Comparison of ENCODE assay signal across 8 cellular contexts in the genomic region with DNA sequence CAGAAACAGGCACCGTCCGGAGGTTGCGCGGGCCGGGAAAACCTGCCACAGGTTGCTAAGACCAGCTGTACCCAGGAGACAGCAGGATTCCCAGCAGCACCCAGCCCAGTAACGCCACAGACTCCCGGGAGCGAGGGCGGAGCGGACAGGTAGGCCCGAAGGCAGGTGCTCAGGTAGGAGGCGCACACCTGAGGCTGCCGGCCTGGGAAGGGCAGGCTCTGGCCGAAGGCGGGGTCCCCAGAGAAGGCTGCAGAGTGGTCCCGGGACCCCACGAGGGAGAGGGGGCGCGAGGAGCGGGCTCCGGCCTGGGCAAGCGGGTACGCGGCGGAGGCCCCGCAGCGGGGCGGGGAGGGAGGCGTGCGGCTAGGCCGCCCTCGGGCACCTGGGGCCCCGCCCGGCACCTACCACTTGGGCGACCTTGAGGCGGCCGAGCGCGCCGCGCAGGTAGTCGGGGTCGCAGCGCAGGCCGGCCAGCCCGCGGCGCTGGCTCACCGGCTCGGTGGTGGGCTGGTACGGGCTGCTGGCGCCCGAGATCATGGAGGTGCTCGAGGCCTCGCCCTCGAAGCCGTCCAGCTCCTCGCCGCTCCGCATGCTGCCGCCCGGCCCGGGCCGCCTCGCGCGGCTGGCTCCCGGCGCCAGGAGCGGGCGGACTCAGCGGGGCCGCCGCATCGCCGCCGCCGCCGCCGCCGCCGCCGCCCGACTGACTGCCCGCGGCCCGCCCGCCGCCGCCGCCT. TPM values are rescaled to one million over a fixed set of nuclear protein-coding genes. Genes with fewer than 3 reads are reported as not detected.
DNase-seq lines count a peak whose midpoint lies in the region; ATAC-seq, FAIRE-seq and TF ChIP-seq lines count a peak whose summit lies in the region.

No MANE protein-coding gene starts in this region.

- peak overlapping the region; percentile 97 for H4K8ac ChIP-seq in H1 (ENCODE audit: extremely low read depth, insufficient read depth, low read length)

- H3K4me3 ChIP-seq in BE2C (ENCODE audit: low read depth, low read length) (peak overlapping the region; percentile 71), H1 (ENCODE audit: extremely low read depth in 1 of 4, insufficient read depth in 2 of 4, low read depth in 3 of 4, low read length in 4 of 4) (peak overlapping the region; percentile 61 to 83 (median 73)), muscle layer of colon (ENCODE audit: low read depth in 1 of 2, low read length in 2 of 2) (peak overlapping the region; percentile 38 to 60), vagina (peak overlapping the region; percentile 62 to 98)

- WGBS in H1 (ENCODE audit: extremely low coverage in 1 of 2, insufficient coverage in 1 of 2, insufficient read length in 1 of 2, insufficient replicate concordance in 2 of 2, low coverage in 1 of 2, low lambda C conversion rate in 2 of 2, missing lambda C conversion rate in 1 of 2), 2 experiments: 3% methylated on average over 32 of the region's 91 CpGs; no CpG with 5 or more reads in 1 of the 2 experiments

- intact Hi-C loops in vagina (cut with DNase I): loop anchor here (5.0 kb wide), 1 partner anchor 219 kb away; no protein-coding TSS in a partner anchor

- no peaks in the 10 kb centered on the region for H3K4me1 ChIP-seq in BE2C
- peaks cover 5 to 17% (median 9%) of the 10 kb centered on the region in 4 experiments for H3K4me1 ChIP-seq in H1 (replicated peaks in 1 of 4; ENCODE audit: control insufficient read depth in 3 of 4, insufficient read depth in 4 of 4, low read length in 3 of 4)
- peaks cover 13% of the 10 kb centered on the region for H3K4me1 ChIP-seq in muscle layer of colon (ENCODE audit: insufficient read depth, low read length)
- peaks cover 26% of the 10 kb centered on the region for H3K4me1 ChIP-seq in vagina

- no peak overlapping the region for H2BK15ac ChIP-seq in H1 (ENCODE audit: low read length)

- no peak overlapping the region for H4K91ac ChIP-seq in H1 (replicated peaks; ENCODE audit: insufficient read length, low read length)

- no peak overlapping the region for H3K4ac ChIP-seq in H1 (replicated peaks; ENCODE audit: insufficient read length, low read depth, low read length)

- no peak for TF ChIP-seq CTCF in BE2C (IDR thresholded peaks at IDR 0.05; ENCODE audit: low read depth, low read length)
- no peak for TF ChIP-seq CTCF in H1 (IDR thresholded peaks at IDR 0.05; ENCODE audit: control extremely low read depth in 1 of 3, insufficient read depth in 1 of 3, low read depth in 1 of 3, low read length in 3 of 3)
- TF ChIP-seq CTCF in vagina (IDR thresholded peaks at IDR 0.05): no peak

- peak overlapping the region; percentile 66 for H4K5ac ChIP-seq in H1 (ENCODE audit: insufficient read length, low read depth, low read length)

- peaks cover 12% of the 10 kb centered on the region; the same call in 1 of the 2 replicates for H3K23me2 ChIP-seq in H1 (ENCODE audit: low read depth, low read length)

- TF ChIP-seq RAD21 in H1 (IDR thresholded peaks at IDR 0.05 in 1 of 2, conservative IDR thresholded peaks at IDR 0.05 in 1 of 2; ENCODE audit: low read depth in 2 of 2, low read length in 2 of 2): no peak

- no peak overlapping the region for H2BK12ac ChIP-seq in H1 (ENCODE audit: low read depth, low read length)

- POLR2A ChIA-PET in H1 (lab: Charles Lee; ENCODE audit: partially characterized antibody): interaction anchor here (0.6 to 3.2 kb wide), 7 partner anchors 12 to 88 kb away, joined by 3 to 11 read pairs (median 5); no protein-coding TSS in a partner anchor

- no peaks in the 10 kb centered on the region for H3K9me3 ChIP-seq in BE2C
- no peaks in the 10 kb centered on the region for H3K9me3 ChIP-seq in T-helper 17 cell (ENCODE audit: control insufficient read depth, low read length, poor library complexity, severe bottlenecking)
- H3K9me3 ChIP-seq in H1 (ENCODE audit: insufficient read depth in 2 of 2, low read depth in 1 of 2, low read length in 1 of 2): no peaks in the 10 kb centered on the region
- H3K9me3 ChIP-seq in muscle layer of colon (ENCODE audit: low read length): no peaks in the 10 kb centered on the region
- no peaks in the 10 kb centered on the region for H3K9me3 ChIP-seq in vagina

- H3K79me1 ChIP-seq in H1 (ENCODE audit: low read depth, low read length): peaks cover 9% of the 10 kb centered on the region

- TF ChIP-seq EP300 in H1 (IDR thresholded peaks at IDR 0.05; ENCODE audit: borderline replicate concordance in 1 of 2, low read depth in 2 of 2, low read length in 2 of 2): no peak

- H3K36me3 ChIP-seq in BE2C (no peaks in the 10 kb centered on the region), H1 (ENCODE audit: control insufficient read depth in 2 of 4, insufficient read depth in 4 of 4, low read length in 3 of 4) (no peaks in the 10 kb centered on the region), muscle layer of colon (ENCODE audit: insufficient read depth, low read length) (no peaks in the 10 kb centered on the region), vagina (no peaks in the 10 kb centered on the region)

- FAIRE-seq in H1 (lab: Jason Lieb, UNC): no peak

- no peak overlapping the region for H3K23ac ChIP-seq in H1 (ENCODE audit: insufficient read length)

- H3K18ac ChIP-seq in H1 (ENCODE audit: extremely low read depth, low read length): peak overlapping the region; percentile 83; the same call in 1 of the 2 replicates

- DNase-seq in BE2C: peak; percentile 14
- peak in 1 of 3 donors; percentile 14 for DNase-seq in T-helper 17 cell
- DNase-seq in H1 (ENCODE audit: low read depth in 1 of 2, low spot score in 2 of 2): peak in 1 of 2 experiments; percentile 79
- no peak for DNase-seq in vagina (ENCODE audit: extremely low spot score in 2 of 2)
- DNase-seq in NCI-H2029 (lab: John Stamatoyannopoulos, UW): no peak

- H3K27me3 ChIP-seq in BE2C (no peaks in the 10 kb centered on the region), H1 (replicated peaks in 1 of 4; ENCODE audit: control insufficient read depth in 3 of 4, extremely low read depth in 1 of 4, insufficient read depth in 3 of 4, low read length in 3 of 4) (peaks cover 0 to 1% (median 0%) of the 10 kb centered on the region in 4 experiments; a peak in 1 of 7 replicates), muscle layer of colon (ENCODE audit: control insufficient read depth in 1 of 2, insufficient read depth in 2 of 2, low read length in 2 of 2) (no peaks in the 10 kb centered on the region), vagina (no peaks in the 10 kb centered on the region)

- peak; percentile 34 for ATAC-seq in GM19324 (IDR thresholded peaks at IDR 0.05; ENCODE audit: low FRiP score, unreplicated experiment)
- peak; percentile 41 for ATAC-seq in HG03439 (IDR thresholded peaks at IDR 0.05; ENCODE audit: unreplicated experiment)
- peak; percentile 52 for ATAC-seq in T-helper 17 cell

- H2BK20ac ChIP-seq in H1 (ENCODE audit: low read length): no peak overlapping the region

- H4K20me1 ChIP-seq in H1 (replicated peaks in 1 of 2; ENCODE audit: control insufficient read depth in 1 of 2, insufficient read depth in 2 of 2, low read length in 2 of 2): peaks cover 0 to 7% of the 10 kb centered on the region in 2 experiments

- CTCF ChIA-PET in H1 (lab: Charles Lee; ENCODE audit: partially characterized antibody): interaction anchor here (0.9 to 2.4 kb wide), 10 partner anchors 17 to 88 kb away, joined by 3 to 7 read pairs (median 6); no protein-coding TSS in a partner anchor

- H3K4me3 Mint-ChIP-seq in T-helper 17 cell: peak overlapping the region; percentile 85

- TF ChIP-seq POLR2A in H1 (IDR thresholded peaks at IDR 0.05; ENCODE audit: control extremely low read depth in 1 of 2, low read depth in 2 of 2, low read length in 2 of 2) (peak in 1 of 2 experiments; percentile 68; a peak in 2 of 3 replicates), vagina (IDR thresholded peaks at IDR 0.05) (no peak)

- H2BK5ac ChIP-seq in H1 (ENCODE audit: low read depth, low read length): 0 out of 2 replicates have a peak overlapping the region, but pooled peaks have one; percentile 6

- H3K27ac Mint-ChIP-seq in T-helper 17 cell: no peak overlapping the region

- no peak overlapping the region for H3K14ac ChIP-seq in H1 (ENCODE audit: insufficient read length)

- no peaks in the 10 kb centered on the region for H3K36me3 Mint-ChIP-seq in T-helper 17 cell (ENCODE audit: low read depth)

- peaks cover 0 to 29% of the 10 kb centered on the region in 2 experiments; a peak in 2 of 4 replicates for H3K79me2 ChIP-seq in H1 (ENCODE audit: control insufficient read depth in 1 of 2, insufficient read depth in 2 of 2, low read length in 2 of 2)

- peaks cover 2% of the 10 kb centered on the region for H3K27me3 Mint-ChIP-seq in T-helper 17 cell

- H3K27ac ChIP-seq in H1 (ENCODE audit: low read depth, low read length) (peak overlapping the region; percentile 62; the same call in 1 of the 2 replicates), muscle layer of colon (ENCODE audit: low read depth, low read length) (peak overlapping the region; percentile 17), vagina (peak overlapping the region; percentile 71)

- peak overlapping the region; percentile 82 for H3K56ac ChIP-seq in H1 (replicated peaks; ENCODE audit: insufficient read length, low read depth, low read length)

- H3K4me1 Mint-ChIP-seq in T-helper 17 cell: peaks cover 5% of the 10 kb centered on the region

- H2AFZ ChIP-seq in H1 (ENCODE audit: low read length): no peak overlapping the region

- H3K9ac ChIP-seq in H1 (replicated peaks in 1 of 4; ENCODE audit: extremely low read depth in 1 of 4, low read depth in 3 of 4, low read length in 3 of 4) (peak overlapping the region; percentile 52 to 97 (median 80)), muscle layer of colon (ENCODE audit: low read length) (peak overlapping the region; percentile 44)

- H3K4me2 ChIP-seq in H1 (ENCODE audit: insufficient read depth in 1 of 2, low read depth in 2 of 2, low read length in 2 of 2): peak overlapping the region; percentile 84 to 95

- H2BK120ac ChIP-seq in H1 (replicated peaks; ENCODE audit: low read depth, low read length): no peak overlapping the region

- 0 out of 2 replicates have a peak overlapping the region, but pooled peaks have one; percentile 4 for H2AK5ac ChIP-seq in H1 (ENCODE audit: low read depth, low read length)

RNA-seq across cellular contexts. Expression of a gene that starts 0.4 kb away (rescaled TPM):
- polyA plus RNA-seq in BE2C (2012; ENCODE audit: insufficient read depth, insufficient read length, low read depth): 10.0 TPM
- 1 to 10 TPM; 1.1 to 1.5 TPM for total RNA-seq in T-helper 17 cell
- total RNA-seq in H1 (2021; fragmentation: NEBNext Ultra II Directional; extraction: Animal tissue kit (Norgen Biotek cat#: 25700)): 49.4 and 51.7 TPM in 2 replicates
- polyA plus RNA-seq in H1 (2011; rRNA removed): 35.3 and 46.7 TPM in 2 replicates
- polyA plus RNA-seq in H1 (2011; cell fraction: cytosol; rRNA removed): 45.2 TPM
- 57.9 TPM for polyA plus RNA-seq in H1 (2011; cell fraction: nucleus; rRNA removed)
- polyA plus RNA-seq in H1 (2012, experiment 1 of 2): 24.9 to 31.1 TPM (median 30.7 TPM) in 4 replicates
- polyA plus RNA-seq in H1 (2012, experiment 2 of 2): 6.3 TPM
- polyA plus RNA-seq in H1 (2013, experiment 1 of 2): 21.7 TPM
- 24.2 TPM for polyA plus RNA-seq in H1 (2013, experiment 2 of 2)
- 78.5 and 82.0 TPM in 2 replicates for polyA minus RNA-seq in H1 (2011; rRNA and poly(A)+ RNA removed)
- polyA minus RNA-seq in H1 (2011; cell fraction: cytosol; rRNA and poly(A)+ RNA removed): 50.3 TPM
- polyA minus RNA-seq in H1 (2011; cell fraction: nucleus; rRNA and poly(A)+ RNA removed): 41.4 TPM
- 15.7 TPM for total RNA-seq in vagina

RNA-seq across cellular contexts. Expression of a gene that starts 55.3 kb away (rescaled TPM):
- polyA plus RNA-seq in BE2C (2012; ENCODE audit: insufficient read depth, insufficient read length, low read depth): 120 TPM
- 10 to 100 TPM; 77.5 to 97.1 TPM for total RNA-seq in T-helper 17 cell
- total RNA-seq in H1 (2021; fragmentation: NEBNext Ultra II Directional; extraction: Animal tissue kit (Norgen Biotek cat#: 25700)): 70.8 and 72.4 TPM in 2 replicates
- polyA plus RNA-seq in H1 (2011; rRNA removed): 35.0 and 40.7 TPM in 2 replicates
- polyA plus RNA-seq in H1 (2011; cell fraction: cytosol; rRNA removed): 62.3 TPM
- 127 TPM for polyA plus RNA-seq in H1 (2011; cell fraction: nucleus; rRNA removed)
- 39.4 to 67.1 TPM (median 53.4 TPM) in 4 replicates for polyA plus RNA-seq in H1 (2012, experiment 1 of 2)
- 5.2 TPM for polyA plus RNA-seq in H1 (2012, experiment 2 of 2)
- 164 TPM for polyA plus RNA-seq in H1 (2013, experiment 1 of 2)
- polyA plus RNA-seq in H1 (2013, experiment 2 of 2): 158 TPM
- polyA minus RNA-seq in H1 (2011; rRNA and poly(A)+ RNA removed): 55.7 and 90.7 TPM in 2 replicates
- polyA minus RNA-seq in H1 (2011; cell fraction: cytosol; rRNA and poly(A)+ RNA removed): 28.7 TPM
- polyA minus RNA-seq in H1 (2011; cell fraction: nucleus; rRNA and poly(A)+ RNA removed): 84.2 TPM
- 149 TPM for total RNA-seq in vagina

Comparison
In these comparisons a context has a peak if more than half of its experiments do, and no peak if none do; other contexts are left out.
1. H3K27ac ChIP-seq: peak in every context shown above with its lines; median percentile 71 in vagina; 62 in H1; 17 in muscle layer of colon.